Comparison of ENCODE assay signal across 18 cellular contexts in genomic region chr3:161549251-161549650, GRCh38. TPM values are rescaled to one million over a fixed set of nuclear protein-coding genes. Genes with fewer than 3 reads are reported as not detected.
"Had no signal": no experiment of that assay in that cellular context is flagged by ENCODE, and none has a peak within 500 bp of the region (broad histone marks: within the 10 kb centered on the region; RNA-seq: fewer than 3 reads in every experiment).

No MANE protein-coding gene starts in this region.

- H3K27ac ChIP-seq: adrenal gland, colonic mucosa, esophagus muscularis mucosa, left lung, thyroid gland had no signal

- H3K4me3 ChIP-seq: adrenal gland, colonic mucosa, esophagus muscularis mucosa, left lung, thyroid gland had no signal

- FAIRE-seq: kidney, urothelium cell line had no signal

- H3K36me3 ChIP-seq: adrenal gland, colonic mucosa, esophagus muscularis mucosa, left lung, thyroid gland had no signal

- H3K4me1 ChIP-seq: adrenal gland, colonic mucosa, esophagus muscularis mucosa, left lung, thyroid gland had no signal

- ATAC-seq: activated CD4-positive, alpha-beta T cell treated with anti-CD3 and anti-CD28 coated beads for 36 hours; activated T-cell treated with anti-CD3 and anti-CD28 coated beads, Interleukin-2, amount 50 U/mL, for 4 hours; left lung; natural killer cell; stimulated activated memory B cell treated with anti-CD40 and anti-IgM and Interleukin-4, amounts not matched to agents 10 μg/mL and 1 μg/mL and 100 μg/mL, for 72 hours had no signal

- H3K27me3 ChIP-seq: adrenal gland, colonic mucosa, esophagus muscularis mucosa, left lung, thyroid gland had no signal

- H3K9me3 ChIP-seq: adrenal gland, colonic mucosa, esophagus muscularis mucosa, left lung, thyroid gland had no signal

- DNase-seq: activated CD4-positive, alpha-beta memory T cell treated with anti-CD3 and anti-CD28 coated beads, Interleukin-2, amount 10 ng/mL, durations not matched to agents 7 days and 5 days; activated CD4-positive, alpha-beta T cell treated with anti-CD3 and anti-CD28 coated beads for 36 hours; activated effector memory CD4-positive, alpha-beta T cell treated with anti-CD3 and anti-CD28 coated beads, Interleukin-2, amount 50 U/mL, for 16 hours; activated T-cell treated with anti-CD3 and anti-CD28 coated beads, Interleukin-2, amount 50 U/mL, for 4 hours; adrenal gland; caudate nucleus; colonic mucosa; foreskin fibroblast; glutamatergic neuron; hypothalamus; kidney; left lung; natural killer cell; thyroid gland had no signal

RNA-seq across cellular contexts. Expression of gene OTOL1, which starts 52.6 kb away (rescaled TPM):
- total RNA-seq: activated CD4-positive, alpha-beta memory T cell treated with anti-CD3 and anti-CD28 coated beads, Interleukin-2, amount 10 ng/mL, durations not matched to agents 7 days and 5 days; activated CD4-positive, alpha-beta T cell treated with anti-CD3 and anti-CD28 coated beads for 36 hours; activated T-cell treated with anti-CD3 and anti-CD28 coated beads, Interleukin-2, amount 50 U/mL, for 4 hours; adrenal gland; colonic mucosa; esophagus muscularis mucosa; kidney; left lung; natural killer cell; posterior vena cava; thyroid gland had no signal
- polyA plus RNA-seq: adrenal gland had no signal
